ENCODE assay signal across 31 cellular contexts in the genomic region with DNA sequence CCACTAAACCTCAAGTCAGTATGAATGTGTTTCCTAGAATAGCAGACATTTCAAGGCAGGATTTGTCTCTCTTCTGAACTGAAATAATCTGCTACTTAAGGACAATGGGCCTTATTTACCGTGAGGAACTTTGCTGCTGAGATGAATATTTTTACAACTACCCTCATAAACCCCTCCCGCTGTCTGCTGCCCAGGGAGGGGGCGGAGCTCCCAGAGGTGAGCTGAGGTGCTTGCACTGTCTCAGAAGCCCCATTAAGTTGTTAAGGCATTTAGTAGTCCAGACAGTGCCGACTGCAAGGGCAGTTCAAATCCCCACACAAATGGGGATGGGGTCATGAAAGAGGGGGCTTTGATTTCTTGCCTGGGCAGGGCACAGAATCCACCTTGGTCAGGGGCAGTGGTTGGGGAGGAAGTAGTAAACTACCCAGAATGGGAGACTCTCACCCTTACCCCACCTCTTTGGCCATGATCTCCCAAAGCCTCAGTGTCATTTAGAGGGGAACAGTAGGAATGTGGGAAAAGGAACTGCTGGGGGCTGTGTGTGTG. TPM values are rescaled to one million over a fixed set of nuclear protein-coding genes. Genes with fewer than 3 reads are reported as not detected.
A peak's percentile ranks its signal among the peaks of the same experiment; 100 is the strongest.
DNase-seq lines count a peak whose midpoint lies in the region; ATAC-seq, FAIRE-seq and TF ChIP-seq lines count a peak whose summit lies in the region.
"Had no signal": no experiment of that assay in that cellular context is flagged by ENCODE, and none has a peak within 500 bp of the region (broad histone marks: within the 10 kb centered on the region; RNA-seq: fewer than 3 reads in every experiment).

No MANE protein-coding gene starts in this region.

- no peak for TF ChIP-seq EP300 in GM12878 (IDR thresholded peaks at IDR 0.05; ENCODE audit: borderline replicate concordance in 1 of 2, control insufficient read depth in 1 of 2, low read depth in 2 of 2, low read length in 2 of 2)

- H3K9ac ChIP-seq in GM12878 (ENCODE audit: control insufficient read depth, insufficient read depth, low read length) (no peak overlapping the region), mesendoderm (ENCODE audit: low read length) (peak overlapping the region; percentile 1), GM23248 (no peak overlapping the region)

- H3K27ac Mint-ChIP-seq in stimulated activated naive CD8-positive, alpha-beta T cell treated with anti-CD3 and anti-CD28 coated beads, Interleukin-15, amount 100 ng/mL, for 72 hours = peak overlapping the region in 1 of 2 donors; percentile 19
- H3K27ac Mint-ChIP-seq: activated CD8-positive, alpha-beta T cell treated with anti-CD3 and anti-CD28 coated beads for 36 hours; H9; nephron had no signal

- in situ Hi-C loops in GM12878 (cut with MboI) (no loop called here), GM23248 (cut with MboI) (no loop called here)

- H3K4me3 Mint-ChIP-seq in stimulated activated naive CD8-positive, alpha-beta T cell treated with anti-CD3 and anti-CD28 coated beads, Interleukin-15, amount 100 ng/mL, for 72 hours = no peak overlapping the region
- H3K4me3 Mint-ChIP-seq: activated CD8-positive, alpha-beta T cell treated with anti-CD3 and anti-CD28 coated beads for 36 hours; CD8-positive, alpha-beta memory T cell; H9; nephron had no signal

- ATAC-seq in stimulated activated naive CD8-positive, alpha-beta T cell treated with anti-CD3 and anti-CD28 coated beads, Interleukin-15, Interleukin-2, amounts not matched to agents 100 U/mL and 50 U/mL, for 24 hours = peak; percentile 32
- ATAC-seq in stimulated activated naive CD8-positive, alpha-beta T cell treated with anti-CD3 and anti-CD28 coated beads, Interleukin-15, amount 100 ng/mL, for 72 hours = no peak
- ATAC-seq in GM12878 = no peak
- ATAC-seq: activated CD4-positive, CD25-positive, alpha-beta regulatory T cell treated with anti-CD3 and anti-CD28 coated beads, Interleukin-2, amount 50 U/mL, for 24 hours; activated CD8-positive, alpha-beta T cell treated with anti-CD3 and anti-CD28 coated beads for 36 hours; left lobe of liver had no signal

- H3K9me2 ChIP-seq in GM23248 (ENCODE audit: insufficient read depth) = no peaks in the 10 kb centered on the region

- no peak overlapping the region for H4K8ac ChIP-seq in mesendoderm (ENCODE audit: low read depth, low read length)

- H3K56ac ChIP-seq in mesendoderm (ENCODE audit: low read length) = peak overlapping the region; percentile 77

- H3K23ac ChIP-seq in mesendoderm (ENCODE audit: low read length) = no peak overlapping the region

- RAD21 ChIA-PET in GM12878 (lab: Charles Lee; ENCODE audit: unreplicated experiment) = no interaction called here

- H2BK120ac ChIP-seq in mesendoderm (ENCODE audit: low read depth, low read length) = no peak overlapping the region

- no peaks in the 10 kb centered on the region for H4K20me1 ChIP-seq in GM12878 (ENCODE audit: control insufficient read depth, insufficient read depth)
- no peaks in the 10 kb centered on the region for H4K20me1 ChIP-seq in GM23248 (ENCODE audit: insufficient read depth)

- intact Hi-C loops in GM12878 (cut with micrococcal nuclease; ENCODE audit: unreplicated experiment) = no loop called here

- H3K79me2 ChIP-seq in GM12878 (ENCODE audit: control insufficient read depth, insufficient read depth, low read length) = no peaks in the 10 kb centered on the region
- no peaks in the 10 kb centered on the region for H3K79me2 ChIP-seq in mesendoderm (ENCODE audit: control insufficient read depth, insufficient read depth, low read length)
- no peaks in the 10 kb centered on the region for H3K79me2 ChIP-seq in GM23248 (ENCODE audit: insufficient read depth)

- TF ChIP-seq RAD21 in GM12878 (IDR thresholded peaks at IDR 0.05; ENCODE audit: insufficient read depth, low read depth, low read length) = no peak

- WGBS in GM12878 (ENCODE audit: insufficient coverage, insufficient replicate concordance, low lambda C conversion rate, missing lambda C conversion rate) = 48% methylated on average over 4 of the region's 4 CpGs
- WGBS in mesendoderm (ENCODE audit: extremely low coverage, insufficient coverage, low lambda C conversion rate) = no CpG with 5 or more reads among the region's 4 CpGs
- WGBS in GM23248 (ENCODE audit: low coverage in 1 of 2, low lambda C conversion rate in 2 of 2, missing lambda C conversion rate in 2 of 2), 2 experiments = 36 to 40% methylated on average over 4 of the region's 4 CpGs

- no peak overlapping the region for H2BK15ac ChIP-seq in mesendoderm (replicated peaks; ENCODE audit: low read depth)

- H3K18ac ChIP-seq in mesendoderm (ENCODE audit: low read length) = peak overlapping the region; percentile 0

- H2AFZ ChIP-seq in GM12878 (ENCODE audit: control insufficient read depth, low read depth, low read length) (no peak overlapping the region), GM23248 (no peak overlapping the region)

- no peak for DNase-seq in stimulated activated naive CD8-positive, alpha-beta T cell treated with anti-CD3 and anti-CD28 coated beads, Interleukin-15, Interleukin-2, amounts not matched to agents 100 U/mL and 50 U/mL, for 24 hours
- no peak for DNase-seq in stimulated activated naive CD8-positive, alpha-beta T cell treated with anti-CD3 and anti-CD28 coated beads, Interleukin-15, amount 100 ng/mL, for 72 hours
- DNase-seq in GM12878 (ENCODE audit: low read depth, low spot score) (no peak), mesendoderm (no peak), hypothalamus (lab: John Stamatoyannopoulos, UW) (no peak), NCI-H146 (lab: John Stamatoyannopoulos, UW) (no peak), GM23248 (no peak), T-helper 9 cell (no peak)
- DNase-seq: 8988T; activated CD8-positive, alpha-beta T cell treated with anti-CD3 and anti-CD28 coated beads for 36 hours; activated gamma-delta T cell; activated T-cell treated with anti-CD3 and anti-CD28 coated beads for 4 hours; CD8-positive, alpha-beta memory T cell; cerebellar nuclear complex; GDM1; H9; head of caudate nucleus; midbrain; NCI-H1092 treated with DMSO at 0.1 percent for 48 hours; NCI-H2029 treated with DMSO at 0.1 percent for 48 hours; NCI-H226; NCI-H774; ovary; right cardiac atrium; stimulated activated CD4-positive, alpha-beta T cell treated with anti-CD3 and anti-CD28 coated beads, Interleukin-4, amount 100 ng/mL, for 4 hours; stimulated activated naive CD4-positive, alpha-beta T cell treated with Interleukin-2 at 50 U/mL for 16 hours had no signal

- no peaks in the 10 kb centered on the region for H3K79me1 ChIP-seq in mesendoderm (ENCODE audit: low read length)

- H3K4ac ChIP-seq in mesendoderm (ENCODE audit: low read depth, low read length) = no peak overlapping the region

- POLR2A ChIA-PET in GM12878 (lab: Charles Lee) = no interaction called here

- TSS peak; percentile 11 for BruUV-seq in GM12878 (replicated peaks; lab: Mats Ljungman, UMichigan)

- H2AK5ac ChIP-seq in mesendoderm (ENCODE audit: low read length) = no peak overlapping the region

- CTCF ChIA-PET in GM12878 (lab: Yijun Ruan, JAX) = no interaction called here

- H3K4me3 ChIP-seq in GM12878 = no peak overlapping the region
- no peak overlapping the region for H3K4me3 ChIP-seq in mesendoderm (ENCODE audit: low read length)
- no peak overlapping the region for H3K4me3 ChIP-seq in GM23248
- H3K4me3 ChIP-seq: ovary had no signal

- no peak for TF ChIP-seq POLR2A in GM12878 (IDR thresholded peaks at IDR 0.05; ENCODE audit: low read depth, low read length)

- H3K9me3 ChIP-seq in GM12878 (replicated peaks; ENCODE audit: control insufficient read depth, insufficient read depth, low read length) (no peaks in the 10 kb centered on the region), GM23248 (ENCODE audit: low read depth) (no peaks in the 10 kb centered on the region)
- H3K9me3 ChIP-seq: ovary had no signal

- H4K5ac ChIP-seq in mesendoderm (ENCODE audit: low read length) = no peak overlapping the region

- no peak overlapping the region for H3K4me2 ChIP-seq in GM12878 (ENCODE audit: control insufficient read depth, insufficient read depth)
- H3K4me2 ChIP-seq in mesendoderm (ENCODE audit: low read length) = no peak overlapping the region
- H3K4me2 ChIP-seq in GM23248 (ENCODE audit: unreplicated experiment) = no peak overlapping the region

- H3K27ac ChIP-seq in GM12878 (ENCODE audit: control insufficient read depth, insufficient read depth) (no peak overlapping the region), mesendoderm (ENCODE audit: low read depth, low read length) (peak overlapping the region; percentile 87), GM23248 (no peak overlapping the region)
- H3K27ac ChIP-seq: epithelial cell of prostate, HL-60, ovary had no signal

- SMC1A ChIA-PET in GM12878 (lab: Charles Lee; ENCODE audit: uncharacterized antibody, unreplicated experiment) = interaction anchor here (1.1 kb wide), 1 partner anchor 66 kb away, joined by 3 read pairs; no protein-coding TSS in a partner anchor

- peaks cover 17% of the 10 kb centered on the region for H3K27me3 Mint-ChIP-seq in stimulated activated naive CD8-positive, alpha-beta T cell treated with anti-CD3 and anti-CD28 coated beads, Interleukin-15, amount 100 ng/mL, for 72 hours

- TF ChIP-seq CTCF in GM12878 (IDR thresholded peaks at IDR 0.05 in 2 of 3, conservative IDR thresholded peaks at IDR 0.05 in 1 of 3; ENCODE audit: control insufficient read depth in 2 of 3, extremely low read depth in 1 of 3, insufficient read depth in 1 of 3, low read depth in 3 of 3, low read length in 3 of 3) = no peak

- H3F3A ChIP-seq in GM23248 (ENCODE audit: insufficient read depth) = no peaks in the 10 kb centered on the region

- H3K4me1 Mint-ChIP-seq in stimulated activated naive CD8-positive, alpha-beta T cell treated with anti-CD3 and anti-CD28 coated beads, Interleukin-15, amount 100 ng/mL, for 72 hours = peaks cover 15% of the 10 kb centered on the region
- H3K4me1 Mint-ChIP-seq: CD8-positive, alpha-beta memory T cell had no signal

- no peaks in the 10 kb centered on the region for H3K9me3 Mint-ChIP-seq in stimulated activated naive CD8-positive, alpha-beta T cell treated with anti-CD3 and anti-CD28 coated beads, Interleukin-15, amount 100 ng/mL, for 72 hours
- H3K9me3 Mint-ChIP-seq: activated CD8-positive, alpha-beta T cell treated with anti-CD3 and anti-CD28 coated beads for 36 hours; CD8-positive, alpha-beta memory T cell; H9; nephron had no signal

- peaks cover 0 to 11% of the 10 kb centered on the region in 2 experiments; a peak in 2 of 4 replicates for H3K36me3 ChIP-seq in GM12878 (ENCODE audit: control insufficient read depth in 2 of 2, insufficient read depth in 2 of 2, low read length in 1 of 2)
- H3K36me3 ChIP-seq in mesendoderm (ENCODE audit: control insufficient read depth, insufficient read depth, low read length) = no peaks in the 10 kb centered on the region
- no peaks in the 10 kb centered on the region for H3K36me3 ChIP-seq in GM23248 (ENCODE audit: low read depth)
- H3K36me3 ChIP-seq: ovary had no signal

- FAIRE-seq in GM12878 (lab: Jason Lieb, UNC) = no peak

- peaks cover 0 to 3% of the 10 kb centered on the region in 2 experiments; a peak in 1 of 4 replicates for H3K27me3 ChIP-seq in GM12878 (replicated peaks in 1 of 2; ENCODE audit: control insufficient read depth in 2 of 2, insufficient read depth in 2 of 2, low read length in 1 of 2)
- no peaks in the 10 kb centered on the region for H3K27me3 ChIP-seq in mesendoderm (ENCODE audit: insufficient read depth, low read length, poor library complexity)
- H3K27me3 ChIP-seq in GM23248 (replicated peaks; ENCODE audit: insufficient read depth) = no peaks in the 10 kb centered on the region
- H3K27me3 ChIP-seq: ovary had no signal

- no peaks in the 10 kb centered on the region for H3K4me1 ChIP-seq in GM12878 (ENCODE audit: control insufficient read depth, insufficient read depth, low read length)
- peaks cover 13% of the 10 kb centered on the region for H3K4me1 ChIP-seq in mesendoderm (ENCODE audit: control insufficient read depth, low read depth, low read length)
- H3K4me1 ChIP-seq in GM23248 (ENCODE audit: insufficient read depth) = no peaks in the 10 kb centered on the region

- H2BK5ac ChIP-seq in mesendoderm (ENCODE audit: low read length) = peak overlapping the region; percentile 82

RNA-seq across cellular contexts. Expression of a gene that starts 19.2 kb away (rescaled TPM):
- 6.5 and 7.0 TPM in 2 replicates for total RNA-seq in GM12878 (2013; cell fraction: nucleolus; rRNA removed)
- total RNA-seq in GM12878 (2014; rRNA removed) (0.82 and 0.96 TPM in 2 replicates), GM12878 (2014; rRNA removed; fragmentation: Illumina TruSeq; extraction: Trizol) (0.76 and 0.78 TPM in 2 replicates), GM12878 (2021) (2.6 and 2.7 TPM in 2 replicates)
- 1.2 TPM for polyA plus RNA-seq in GM12878 (2011; ENCODE audit: low read depth)
- polyA plus RNA-seq in GM12878 (2011; rRNA removed) (7.3 and 12.7 TPM in 2 replicates), GM12878 (2014; fragmentation: Illumina TruSeq; extraction: Trizol) (1.6 and 2.2 TPM in 2 replicates), GM12878 (2014; fragmentation: Nextera tagmentation; extraction: Ambion mirVana) (under 1 TPM; 0.51 to 0.93 TPM), GM12878 (2014; rRNA removed) (2.0 and 2.2 TPM in 2 replicates), GM12878 (2016; fragmentation: Nextera tagmentation; extraction: Ambion mirVana) (1 to 10 TPM; 1.6 to 2.3 TPM), GM23248 (2016; fragmentation: Nextera tagmentation; extraction: Ambion mirVana) (not detected in 2 replicates)
- polyA plus RNA-seq in GM12878 (2011; cell fraction: cytosol; rRNA removed) = 24.6 and 26.0 TPM in 2 replicates
- 33.4 and 44.8 TPM in 2 replicates for polyA plus RNA-seq in GM12878 (2011; cell fraction: nucleus; rRNA removed)
- polyA plus RNA-seq in GM12878 (2012) = 1.6 and 2.2 TPM in 2 replicates
- polyA minus RNA-seq in GM12878 (2011; rRNA and poly(A)+ RNA removed) = 16.3 and 30.9 TPM in 2 replicates
- 8.2 and 9.0 TPM in 2 replicates for polyA minus RNA-seq in GM12878 (2011; cell fraction: cytosol; rRNA and poly(A)+ RNA removed)
- 21.3 and 36.1 TPM in 2 replicates for polyA minus RNA-seq in GM12878 (2011; cell fraction: nucleus; rRNA and poly(A)+ RNA removed)
- 0.24 TPM for polyA plus RNA-seq in mesendoderm (2013, experiment 1 of 2)
- 0.22 TPM for polyA plus RNA-seq in mesendoderm (2013, experiment 2 of 2)
- not detected in 2 replicates for total RNA-seq in GM23248 (2014; rRNA removed; shearing (Covaris generic))
- total RNA-seq: H9, right cardiac atrium had no signal
- polyA plus RNA-seq: CD8-positive, alpha-beta memory T cell; right cardiac atrium had no signal
